ENCODE assay signal across 26 cellular contexts in genomic region chr18:50453732-50454131, GRCh38.
"Had no signal": no experiment of that assay in that cellular context is flagged by ENCODE, and none has a peak within 500 bp of the region (broad histone marks: within the 10 kb centered on the region; RNA-seq: fewer than 3 reads in every experiment).

No MANE protein-coding gene starts in this region.

- H3K4me1 ChIP-seq: heart right ventricle, lower lobe of right lung, psoas muscle, transverse colon, upper lobe of right lung had no signal

- H3K9me3 ChIP-seq: esophagus squamous epithelium, heart right ventricle, left ventricle myocardium inferior, lower lobe of right lung, ovary, psoas muscle, suprapubic skin, transverse colon, upper lobe of right lung had no signal

- H3K27ac ChIP-seq: coronary artery, esophagus squamous epithelium, heart right ventricle, left ventricle myocardium inferior, lower lobe of right lung, ovary, psoas muscle, suprapubic skin, transverse colon, upper lobe of right lung had no signal

- ATAC-seq: heart right ventricle; left cardiac atrium; lower lobe of right lung; natural killer cell; right cardiac atrium; stimulated activated naive CD8-positive, alpha-beta T cell treated with anti-CD3 and anti-CD28 coated beads, Interleukin-15, amount 100 ng/mL, for 72 hours; upper lobe of right lung had no signal

- H3K36me3 ChIP-seq: esophagus squamous epithelium, heart right ventricle, left ventricle myocardium inferior, lower lobe of right lung, ovary, suprapubic skin, transverse colon, upper lobe of right lung had no signal

- H3K4me3 ChIP-seq: coronary artery, esophagus squamous epithelium, heart right ventricle, left ventricle myocardium inferior, lower lobe of right lung, ovary, psoas muscle, skin epidermis, suprapubic skin, transverse colon, upper lobe of right lung had no signal

- DNase-seq: dermis blood vessel endothelial cell; effector memory CD4-positive, alpha-beta T cell; erythroblast; esophagus squamous epithelium; foreskin melanocyte; glutamatergic neuron; heart right ventricle; hippocampal formation; left cardiac atrium; left ventricle myocardium inferior; lower lobe of right lung; natural killer cell; occipital lobe; ovary; posterior cingulate gyrus; psoas muscle; right cardiac atrium; stimulated activated CD4-positive, alpha-beta T cell treated with anti-CD3 and anti-CD28 coated beads, Interleukin-15, amount 100 ng/mL, for 24 hours; stimulated activated CD4-positive, alpha-beta T cell treated with anti-CD3 and anti-CD28 coated beads, Interleukin-2, amount 100 ng/mL, for 48 hours; stimulated activated naive CD4-positive, alpha-beta T cell; stimulated activated naive CD8-positive, alpha-beta T cell treated with anti-CD3 and anti-CD28 coated beads, Interleukin-15, amount 100 ng/mL, for 72 hours; transverse colon; upper lobe of right lung had no signal

- H3K27me3 ChIP-seq: heart right ventricle, ovary, suprapubic skin, transverse colon, upper lobe of right lung had no signal
